In genomic region chr7:19970514-19970913, GRCh38 we compare ENCODE assay signal across 19 cellular contexts.
DNase-seq lines count a peak whose midpoint lies in the region; ATAC-seq, FAIRE-seq and TF ChIP-seq lines count a peak whose summit lies in the region.
"Had no signal": no experiment of that assay in that cellular context is flagged by ENCODE, and none has a peak within 500 bp of the region (broad histone marks: within the 10 kb centered on the region; RNA-seq: fewer than 3 reads in every experiment).

No MANE protein-coding gene starts in this region.

- H3K27ac ChIP-seq in 22Rv1, result peak overlapping the region; percentile 55
- peak overlapping the region; percentile 54; the same call in 1 of the 2 replicates for H3K27ac ChIP-seq in HCT116 (ENCODE audit: low read depth, low read length)
- H3K27ac ChIP-seq in keratinocyte (ENCODE audit: control insufficient read depth, insufficient read depth, low read length), result no peak overlapping the region
- H3K27ac ChIP-seq: SJCRH30 had no signal

- BruUV-seq in HCT116 (replicated peaks; lab: Mats Ljungman, UMichigan), result TSS peak; percentile 46

- H3K4me2 ChIP-seq in HCT116 (ENCODE audit: low read length) (peak overlapping the region; percentile 69), keratinocyte (ENCODE audit: control insufficient read depth, extremely low read depth, insufficient read depth, low read depth, low read length) (peak overlapping the region; percentile 74)

- H3K27ac Mint-ChIP-seq in stimulated activated naive B cell treated with anti-CD40 and anti-IgM and Interleukin-4, amounts not matched to agents 10 μg/mL and 1 μg/mL and 100 μg/mL, for 72 hours, result no peak overlapping the region
- H3K27ac Mint-ChIP-seq: CD4-positive, alpha-beta T cell; IgD-negative memory B cell had no signal

- no peaks in the 10 kb centered on the region for H3K4me1 Mint-ChIP-seq in stimulated activated naive B cell treated with anti-CD40 and anti-IgM and Interleukin-4, amounts not matched to agents 10 μg/mL and 1 μg/mL and 100 μg/mL, for 72 hours

- peak overlapping the region; percentile 37 for H3K9ac ChIP-seq in HCT116 (ENCODE audit: low read length)
- peak overlapping the region; percentile 51 for H3K9ac ChIP-seq in adipocyte (ENCODE audit: low read length)
- no peak overlapping the region for H3K9ac ChIP-seq in keratinocyte (ENCODE audit: control insufficient read depth, extremely low read depth, insufficient read depth, low read length)

- H3K9me1 ChIP-seq in keratinocyte (ENCODE audit: control insufficient read depth, extremely low read depth, insufficient read depth, low read length), result no peaks in the 10 kb centered on the region

- no peaks in the 10 kb centered on the region for H3K9me3 Mint-ChIP-seq in stimulated activated naive B cell treated with anti-CD40 and anti-IgM and Interleukin-4, amounts not matched to agents 10 μg/mL and 1 μg/mL and 100 μg/mL, for 72 hours
- H3K9me3 Mint-ChIP-seq: CD4-positive, alpha-beta T cell; IgD-negative memory B cell had no signal

- DNase-seq in HCT116 (ENCODE audit: low read depth, low spot score) (no peak), adipocyte (ENCODE audit: low read depth) (no peak), keratinocyte (ENCODE audit: low read depth, low spot score) (no peak), DMS153 (lab: John Stamatoyannopoulos, UW) (no peak)
- DNase-seq in activated CD4-positive, CD25-positive, alpha-beta regulatory T cell (lab: John Stamatoyannopoulos, UW), result no peak
- no peak for DNase-seq in stimulated activated naive B cell treated with anti-CD40 and anti-IgM and Interleukin-4, amounts not matched to agents 10 μg/mL and 1 μg/mL and 100 μg/mL, for 72 hours
- DNase-seq: CD4-positive, alpha-beta T cell; DMS79; NCI-H1105 treated with DMSO at 0.1 percent for 48 hours; NCI-H1694 treated with DMSO at 0.1 percent for 48 hours; NCI-H774; SJCRH30 had no signal

- TF ChIP-seq RAD21 in HCT116 (IDR thresholded peaks at IDR 0.05; ENCODE audit: low read depth), result no peak

- H3K9me2 ChIP-seq in HCT116 (ENCODE audit: insufficient read depth), result no peaks in the 10 kb centered on the region

- H3K27me3 Mint-ChIP-seq in stimulated activated naive B cell treated with anti-CD40 and anti-IgM and Interleukin-4, amounts not matched to agents 10 μg/mL and 1 μg/mL and 100 μg/mL, for 72 hours, result peaks cover 0 to 1% of the 10 kb centered on the region in 2 donors
- H3K27me3 Mint-ChIP-seq: CD4-positive, alpha-beta T cell; IgD-negative memory B cell had no signal

- ATAC-seq in HCT116, result peak; percentile 39
- ATAC-seq in stimulated activated naive B cell treated with anti-CD40 and anti-IgM and Interleukin-4, amounts not matched to agents 10 μg/mL and 1 μg/mL and 100 μg/mL, for 72 hours (replicated peaks), result no peak
- no peak for ATAC-seq in GM18873 (IDR thresholded peaks at IDR 0.05; ENCODE audit: low FRiP score, unreplicated experiment)

- H3K79me2 ChIP-seq in HCT116 (ENCODE audit: insufficient read depth, low read length) (no peaks in the 10 kb centered on the region), keratinocyte (ENCODE audit: control insufficient read depth, insufficient read depth, low read length) (no peaks in the 10 kb centered on the region)

- H2AFZ ChIP-seq in HCT116 (ENCODE audit: low read depth, low read length, poor library complexity, severe bottlenecking) (peak overlapping the region; percentile 41), keratinocyte (ENCODE audit: control insufficient read depth, low read length) (peak overlapping the region; percentile 94)

- no peak for FAIRE-seq in keratinocyte (lab: Jason Lieb, UNC)
- FAIRE-seq: GM12892, GM18507, HTR-8/SVneo had no signal

- TF ChIP-seq CTCF in 22Rv1 (IDR thresholded peaks at IDR 0.05) (no peak), HCT116 (IDR thresholded peaks at IDR 0.05 in 2 of 3, conservative IDR thresholded peaks at IDR 0.05 in 1 of 3; ENCODE audit: borderline replicate concordance in 1 of 3, insufficient read depth in 1 of 3, low read depth in 2 of 3, low read length in 2 of 3) (no peak), keratinocyte (optimal IDR thresholded peaks at IDR 0.05 in 1 of 3, IDR thresholded peaks at IDR 0.05 in 1 of 3, conservative IDR thresholded peaks at IDR 0.05 in 1 of 3; ENCODE audit: extremely low read depth in 1 of 3, insufficient read depth in 2 of 3, low read length in 3 of 3) (no peak)

- H3K36me3 ChIP-seq in HCT116 (ENCODE audit: control insufficient read depth in 1 of 2, insufficient read depth in 2 of 2, low read length in 2 of 2) (no peaks in the 10 kb centered on the region), adipocyte (ENCODE audit: control insufficient read depth, insufficient read depth, low read length, severe bottlenecking) (no peaks in the 10 kb centered on the region), keratinocyte (ENCODE audit: control insufficient read depth in 2 of 2, extremely low read depth in 1 of 2, insufficient read depth in 2 of 2, low read length in 2 of 2) (no peaks in the 10 kb centered on the region)
- H3K36me3 ChIP-seq: HAP-1, SJCRH30 had no signal

- POLR2A ChIA-PET in HCT116 (lab: Charles Lee), result no interaction called here

- intact Hi-C loops in HCT116 (cut with micrococcal nuclease), result loop anchor here (10.0 kb wide), 1 partner anchor 216 kb away; no protein-coding TSS in a partner anchor

- H3K4me3 Mint-ChIP-seq in stimulated activated naive B cell treated with anti-CD40 and anti-IgM and Interleukin-4, amounts not matched to agents 10 μg/mL and 1 μg/mL and 100 μg/mL, for 72 hours, result no peak overlapping the region
- H3K4me3 Mint-ChIP-seq: CD4-positive, alpha-beta T cell; IgD-negative memory B cell had no signal

- H3K36me3 Mint-ChIP-seq in stimulated activated naive B cell treated with anti-CD40 and anti-IgM and Interleukin-4, amounts not matched to agents 10 μg/mL and 1 μg/mL and 100 μg/mL, for 72 hours, result no peaks in the 10 kb centered on the region
- H3K36me3 Mint-ChIP-seq: IgD-negative memory B cell had no signal

- H4K20me1 ChIP-seq in HCT116 (ENCODE audit: insufficient read depth), result no peaks in the 10 kb centered on the region
- no peaks in the 10 kb centered on the region for H4K20me1 ChIP-seq in keratinocyte (ENCODE audit: control insufficient read depth, extremely low read depth, insufficient read depth, low read length)

- RAD21 ChIA-PET in HCT116 (lab: Charles Lee; ENCODE audit: low non-redundant PET in 1 of 2, low total read pairs in 2 of 2, uncharacterized antibody in 2 of 2, unreplicated experiment in 2 of 2), result no interaction called here

- H3K9me3 ChIP-seq in HCT116 (ENCODE audit: control insufficient read depth in 1 of 2, insufficient read depth in 1 of 2, low read depth in 1 of 2, low read length in 2 of 2) (no peaks in the 10 kb centered on the region), adipocyte (ENCODE audit: control insufficient read depth, low read length) (no peaks in the 10 kb centered on the region), keratinocyte (ENCODE audit: control insufficient read depth, low read depth, low read length) (no peaks in the 10 kb centered on the region)
- H3K9me3 ChIP-seq: HAP-1, SJCRH30 had no signal

- H3K4me3 ChIP-seq in HCT116 (replicated peaks in 1 of 2; ENCODE audit: low read depth in 1 of 2, low read length in 2 of 2) (peak overlapping the region in 1 of 2 experiments; percentile 42; a peak in 2 of 4 replicates), adipocyte (ENCODE audit: low read length) (no peak overlapping the region), keratinocyte (ENCODE audit: control insufficient read depth in 2 of 3, extremely low read depth in 1 of 3, insufficient read depth in 2 of 3, low read depth in 1 of 3, low read length in 3 of 3) (peak overlapping the region in 2 of 3 experiments; percentile 31 to 53)
- H3K4me3 ChIP-seq: HAP-1, SJCRH30 had no signal

- CTCF ChIA-PET in HCT116 (lab: Charles Lee), result no interaction called here

- dilution Hi-C loops in keratinocyte (cut with MboI; ENCODE audit: extremely low pct_ligation_motif_present, low sequenced_read_pairs), result no loop called here

- H3K4me1 ChIP-seq in HCT116 (ENCODE audit: control insufficient read depth in 1 of 2, insufficient read depth in 2 of 2, low read length in 2 of 2) (peaks cover 15 to 28% of the 10 kb centered on the region in 2 experiments), adipocyte (ENCODE audit: control insufficient read depth, insufficient read depth, low read length) (peaks cover 20% of the 10 kb centered on the region), keratinocyte (ENCODE audit: control insufficient read depth, extremely low read depth, insufficient read depth, low read length) (peaks cover 13% of the 10 kb centered on the region)

- H3K27me3 ChIP-seq in HCT116 (ENCODE audit: insufficient read depth, low read length) (no peaks in the 10 kb centered on the region), adipocyte (replicated peaks; ENCODE audit: control insufficient read depth, insufficient read depth, low read length) (no peaks in the 10 kb centered on the region), keratinocyte (ENCODE audit: control insufficient read depth, extremely low read depth, insufficient read depth, low read length) (no peaks in the 10 kb centered on the region)
- H3K27me3 ChIP-seq: SJCRH30 had no signal

- no peak for TF ChIP-seq POLR2A in HCT116 (IDR thresholded peaks at IDR 0.05; ENCODE audit: borderline replicate concordance, extremely low read depth, insufficient read depth, insufficient read length)

TF ChIP-seq in HCT116, 20 proteins besides CTCF, POLR2A, EP300 and RAD21:
- TF ChIP-seq SIN3A (IDR thresholded peaks at IDR 0.05; ENCODE audit: low read depth) (peak; percentile 14), ZNF274 (IDR thresholded peaks at IDR 0.05; ENCODE audit: low read depth, low read length) (no peak), FOSL1 (IDR thresholded peaks at IDR 0.05; ENCODE audit: low read depth) (0 out of 2 replicates have a peak, but pooled peaks have one; percentile 10)
